In the genomic region with DNA sequence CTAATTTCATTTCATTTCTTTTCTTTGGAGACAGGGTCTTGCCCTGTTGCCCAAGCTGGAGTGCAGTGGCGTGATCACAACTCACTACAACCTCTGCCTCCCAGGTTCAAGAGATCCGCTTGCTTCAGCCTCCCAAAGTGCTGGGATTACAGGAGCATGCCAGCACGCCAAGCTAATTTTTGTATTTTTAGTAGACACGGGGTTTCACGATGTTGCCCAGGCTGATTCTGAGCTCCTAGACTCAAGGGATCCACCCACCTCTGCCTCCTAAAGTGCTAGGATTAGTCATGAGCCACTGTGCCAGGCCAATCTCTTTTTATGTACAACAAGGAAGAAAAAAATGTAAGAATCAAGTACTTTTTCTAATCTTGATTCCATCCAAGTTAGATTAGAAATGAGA, we compare ENCODE assay signal across 8 cellular contexts. TPM values are rescaled to one million over a fixed set of nuclear protein-coding genes. Genes with fewer than 3 reads are reported as not detected.
A peak's percentile ranks its signal among the peaks of the same experiment; 100 is the strongest.
DNase-seq lines count a peak whose midpoint lies in the region; ATAC-seq, FAIRE-seq and TF ChIP-seq lines count a peak whose summit lies in the region.

No MANE protein-coding gene starts in this region.

- ATAC-seq in activated CD8-positive, alpha-beta T cell treated with anti-CD3 and anti-CD28 coated beads for 36 hours, result peak; percentile 91

- peak overlapping the region; percentile 47 for H3K27ac Mint-ChIP-seq in activated CD8-positive, alpha-beta T cell treated with anti-CD3 and anti-CD28 coated beads for 36 hours

- H3K4me3 ChIP-seq in fibroblast of pulmonary artery (replicated peaks; ENCODE audit: low read depth, low read length) (no peak overlapping the region), rectal smooth muscle tissue (ENCODE audit: low read length) (peak overlapping the region; percentile 35)

- H3K9me3 Mint-ChIP-seq in activated CD8-positive, alpha-beta T cell treated with anti-CD3 and anti-CD28 coated beads for 36 hours, result no peaks in the 10 kb centered on the region

- peaks cover 58% of the 10 kb centered on the region for H3K36me3 Mint-ChIP-seq in activated CD8-positive, alpha-beta T cell treated with anti-CD3 and anti-CD28 coated beads for 36 hours (ENCODE audit: low read depth)

- H3K4me1 ChIP-seq in rectal smooth muscle tissue (ENCODE audit: control insufficient read depth, insufficient read depth, low read length), result peaks cover 10% of the 10 kb centered on the region

- H3K27ac ChIP-seq in rectal smooth muscle tissue (ENCODE audit: low read depth, low read length), result peak overlapping the region; percentile 38

- H3K27me3 Mint-ChIP-seq in activated CD8-positive, alpha-beta T cell treated with anti-CD3 and anti-CD28 coated beads for 36 hours, result no peaks in the 10 kb centered on the region

- no peaks in the 10 kb centered on the region for H3K36me3 ChIP-seq in rectal smooth muscle tissue (ENCODE audit: control insufficient read depth, insufficient read depth, low read length)

- no peak for TF ChIP-seq CTCF in activated CD8-positive, alpha-beta T cell treated with anti-CD3 and anti-CD28 coated beads for 36 hours (IDR thresholded peaks at IDR 0.05)
- no peak for TF ChIP-seq CTCF in fibroblast of pulmonary artery (IDR thresholded peaks at IDR 0.05; ENCODE audit: low read length, missing control alignments)

- H3K4me1 Mint-ChIP-seq in activated CD8-positive, alpha-beta T cell treated with anti-CD3 and anti-CD28 coated beads for 36 hours (ENCODE audit: low read depth), result peaks cover 78% of the 10 kb centered on the region

- H3K4me3 Mint-ChIP-seq in activated CD8-positive, alpha-beta T cell treated with anti-CD3 and anti-CD28 coated beads for 36 hours, result peak overlapping the region; percentile 61

- intact Hi-C loops in activated CD8-positive, alpha-beta T cell treated with anti-CD3 and anti-CD28 coated beads for 36 hours (cut with micrococcal nuclease), result no loop called here

- no peaks in the 10 kb centered on the region for H3K27me3 ChIP-seq in rectal smooth muscle tissue (ENCODE audit: control insufficient read depth, insufficient read depth, low read length)

- no peak for FAIRE-seq in urothelium cell line (lab: Jason Lieb, UNC)

- POLR2A ChIA-PET in activated CD8-positive, alpha-beta T cell treated with anti-CD3 and anti-CD28 coated beads for 36 hours (lab: Charles Lee), result interaction anchor here (0.7 to 2.9 kb wide), 6 partner anchors 9 to 31 kb away, joined by 3 to 13 read pairs (median 6); a partner anchor contains a TSS

- no peak overlapping the region for H3K9ac ChIP-seq in rectal smooth muscle tissue (ENCODE audit: low read length)

- DNase-seq in NCI-H2227 (lab: John Stamatoyannopoulos, UW; ENCODE audit: unreplicated experiment) (peak; percentile 36), NCI-H2227 treated with DMSO at 0.1 percent for 48 hours (lab: John Stamatoyannopoulos, UW) (no peak), fibroblast of pulmonary artery (ENCODE audit: low read depth) (peak; percentile 76), OCI-M1 (lab: John Stamatoyannopoulos, UW) (no peak), urothelium cell line (ENCODE audit: low spot score) (no peak), NCI-H524 (lab: John Stamatoyannopoulos, UW) (no peak)
- peak; percentile 75 for DNase-seq in activated CD8-positive, alpha-beta T cell treated with anti-CD3 and anti-CD28 coated beads for 36 hours

- CTCF ChIA-PET in activated CD8-positive, alpha-beta T cell treated with anti-CD3 and anti-CD28 coated beads for 36 hours (lab: Charles Lee), result interaction anchor here (0.7 to 2.4 kb wide), 4 partner anchors 10 to 43 kb away, joined by 3 to 11 read pairs (median 4); no protein-coding TSS in a partner anchor

RNA-seq across cellular contexts. Expression of a gene that starts 10.7 kb away (rescaled TPM):
- total RNA-seq in activated CD8-positive, alpha-beta T cell treated with anti-CD3 and anti-CD28 coated beads for 36 hours, result 10 to 100 TPM; 94.7 to 98.4 TPM

Comparison
In these comparisons a context has a peak if more than half of its experiments do, and no peak if none do; other contexts are left out.
1. DNase-seq: peak in NCI-H2227 (single experiment), activated CD8-positive, alpha-beta T cell treated with anti-CD3 and anti-CD28 coated beads for 36 hours (single experiment) and fibroblast of pulmonary artery (single experiment); none in NCI-H2227 treated with DMSO at 0.1 percent for 48 hours (single experiment), OCI-M1 (single experiment), urothelium cell line (single experiment) and NCI-H524 (0 of 2).